ENCODE assay signal across 16 cellular contexts in genomic region chr15:85760531-85761371, GRCh38. TPM values are rescaled to one million over a fixed set of nuclear protein-coding genes. Genes with fewer than 3 reads are reported as not detected.
DNase-seq lines count a peak whose midpoint lies in the region; TF ChIP-seq lines count a peak whose summit lies in the region.
"Had no signal": no experiment of that assay in that cellular context is flagged by ENCODE, and none has a peak within 500 bp of the region (broad histone marks: within the 10 kb centered on the region; RNA-seq: fewer than 3 reads in every experiment).

No MANE protein-coding gene starts in this region.

- H2BK5ac ChIP-seq in neuronal stem cell (ENCODE audit: low read length) = peak overlapping the region; percentile 66

- no CpG with 5 or more reads among the region's 28 CpGs for WGBS in neuronal stem cell (ENCODE audit: extremely low coverage in 2 of 2, insufficient read length in 2 of 2, insufficient replicate concordance in 1 of 2), 2 donors

- no peaks in the 10 kb centered on the region for H3K9me3 Mint-ChIP-seq in chondrocyte (ENCODE audit: low read depth)
- H3K9me3 Mint-ChIP-seq: immature natural killer cell, mesothelial cell of epicardium had no signal

- H4K91ac ChIP-seq in neuronal stem cell (ENCODE audit: low read depth, low read length, poor library complexity) = no peak overlapping the region

- H3K4me3 ChIP-seq in Loucy (ENCODE audit: low read length, poor library complexity, severe bottlenecking) (no peak overlapping the region), neuronal stem cell (ENCODE audit: low read length in 2 of 2) (no peak overlapping the region), ascending aorta (no peak overlapping the region)
- H3K4me3 ChIP-seq: thoracic aorta had no signal

- no peak overlapping the region for H2BK15ac ChIP-seq in neuronal stem cell (ENCODE audit: low read length)

- H4K8ac ChIP-seq in neuronal stem cell (ENCODE audit: low read depth, low read length) = no peak overlapping the region

- H2BK12ac ChIP-seq in neuronal stem cell (ENCODE audit: low read length) = peak overlapping the region; percentile 3

- H3K4me1 Mint-ChIP-seq in chondrocyte (ENCODE audit: low read depth) = peaks cover 8% of the 10 kb centered on the region
- H3K4me1 Mint-ChIP-seq: mesothelial cell of epicardium had no signal

- H3K9me3 ChIP-seq in Loucy (ENCODE audit: insufficient read depth, low read depth, low read length) (no peaks in the 10 kb centered on the region), neuronal stem cell (replicated peaks in 1 of 2; ENCODE audit: control insufficient read depth in 2 of 2, insufficient read depth in 1 of 2, low read depth in 1 of 2, low read length in 2 of 2) (no peaks in the 10 kb centered on the region), ascending aorta (no peaks in the 10 kb centered on the region)
- H3K9me3 ChIP-seq: thoracic aorta had no signal

- H3K79me1 ChIP-seq in neuronal stem cell (ENCODE audit: low read depth, low read length) = peaks cover 21% of the 10 kb centered on the region

- TF ChIP-seq CTCF in GM13977 (IDR thresholded peaks at IDR 0.05; ENCODE audit: extremely low read depth, insufficient read depth, missing control alignments) (peak; percentile 21), Loucy (conservative IDR thresholded peaks at IDR 0.05; ENCODE audit: low read length) (peak; percentile 28; the same call in 1 of the 2 replicates), chondrocyte (IDR thresholded peaks at IDR 0.05) (peak; percentile 45), ascending aorta (IDR thresholded peaks at IDR 0.05) (no peak)

- H2AK5ac ChIP-seq in neuronal stem cell (ENCODE audit: low read depth, low read length) = peak overlapping the region; percentile 47

- peak overlapping the region; percentile 43 for H3K23ac ChIP-seq in neuronal stem cell (ENCODE audit: low read depth, low read length, poor library complexity)

- H3K4me2 ChIP-seq in Loucy (ENCODE audit: low read depth, low read length, poor library complexity, severe bottlenecking) (no peak overlapping the region), neuronal stem cell (ENCODE audit: insufficient read depth, low read length, poor library complexity, severe bottlenecking) (no peak overlapping the region)

- H3K27me3 ChIP-seq in Loucy (ENCODE audit: insufficient read depth, low read length, poor library complexity, severe bottlenecking) = no peaks in the 10 kb centered on the region
- H3K27me3 ChIP-seq in neuronal stem cell (ENCODE audit: control insufficient read depth in 3 of 3, insufficient read depth in 3 of 3, low read depth in 1 of 3, low read length in 3 of 3) = no peaks in the 10 kb centered on the region
- no peaks in the 10 kb centered on the region for H3K27me3 ChIP-seq in ascending aorta

- H3F3A ChIP-seq in Loucy (ENCODE audit: low read depth) = no peaks in the 10 kb centered on the region

- H3K79me2 ChIP-seq in Loucy (ENCODE audit: insufficient read depth, low read length) = no peaks in the 10 kb centered on the region

- peak overlapping the region; percentile 57 for H3K18ac ChIP-seq in neuronal stem cell (ENCODE audit: low read length)

- H4K20me1 ChIP-seq in Loucy (ENCODE audit: insufficient read depth, low read length, poor library complexity, severe bottlenecking) = no peaks in the 10 kb centered on the region

- H3K36me3 Mint-ChIP-seq in chondrocyte (ENCODE audit: low read depth) = no peaks in the 10 kb centered on the region
- H3K36me3 Mint-ChIP-seq: immature natural killer cell had no signal

- no peak overlapping the region for H2BK120ac ChIP-seq in neuronal stem cell (ENCODE audit: low read depth, low read length)

- no peak overlapping the region for H3K27ac Mint-ChIP-seq in chondrocyte (ENCODE audit: unreplicated experiment)
- H3K27ac Mint-ChIP-seq: activated CD8-positive, alpha-beta T cell treated with anti-CD3 and anti-CD28 coated beads, Interleukin-2, amount 10 ng/mL, durations not matched to agents 7 days and 5 days; immature natural killer cell; mesothelial cell of epicardium had no signal

- H2AFZ ChIP-seq in Loucy (ENCODE audit: low read length) (no peak overlapping the region), neuronal stem cell (ENCODE audit: low read length) (no peak overlapping the region)

- H3K4me1 ChIP-seq in Loucy (ENCODE audit: insufficient read depth, low read length, poor library complexity, severe bottlenecking) (no peaks in the 10 kb centered on the region), neuronal stem cell (ENCODE audit: control insufficient read depth in 2 of 2, insufficient read depth in 1 of 2, low read depth in 1 of 2, low read length in 2 of 2) (peaks cover 0 to 5% of the 10 kb centered on the region in 2 donors), ascending aorta (peaks cover 17 to 23% of the 10 kb centered on the region in 2 donors)

- H3K9me2 ChIP-seq in Loucy (replicated peaks; ENCODE audit: low read depth, low read length) = no peaks in the 10 kb centered on the region

- no peak overlapping the region for H3K4me3 Mint-ChIP-seq in chondrocyte (ENCODE audit: unreplicated experiment)
- H3K4me3 Mint-ChIP-seq: activated CD8-positive, alpha-beta T cell treated with anti-CD3 and anti-CD28 coated beads, Interleukin-2, amount 10 ng/mL, durations not matched to agents 7 days and 5 days; immature natural killer cell; mesothelial cell of epicardium had no signal

- H3K27me3 Mint-ChIP-seq in chondrocyte (ENCODE audit: low read depth) = no peaks in the 10 kb centered on the region

- H3K14ac ChIP-seq in neuronal stem cell (ENCODE audit: low read length) = peak overlapping the region; percentile 31

- in situ Hi-C loops in GM13977 (cut with MboI; ENCODE audit: low pct_unique_long_range_greater_than_20kb, low sequenced_read_pairs, unreplicated experiment) = no loop called here

- no peak overlapping the region for H3K27ac ChIP-seq in neuronal stem cell (replicated peaks; ENCODE audit: low read length)
- H3K27ac ChIP-seq in ascending aorta = no peak overlapping the region
- H3K27ac ChIP-seq: C4-2B, thoracic aorta had no signal

- H3K9ac ChIP-seq in Loucy (ENCODE audit: low read depth, low read length, poor library complexity, severe bottlenecking) (no peak overlapping the region), neuronal stem cell (ENCODE audit: low read depth, low read length, poor library complexity) (peak overlapping the region; percentile 60)

- H3K36me3 ChIP-seq in Loucy (ENCODE audit: insufficient read depth, low read length) (peaks cover 11% of the 10 kb centered on the region; the same call in 1 of the 2 replicates), neuronal stem cell (replicated peaks in 1 of 2; ENCODE audit: control insufficient read depth in 2 of 2, insufficient read depth in 2 of 2, low read length in 2 of 2) (peaks cover 10 to 86% of the 10 kb centered on the region in 2 donors), ascending aorta (peaks cover 0 to 7% of the 10 kb centered on the region in 2 donors)
- H3K36me3 ChIP-seq: thoracic aorta had no signal

- no peak for DNase-seq in GM13977 (ENCODE audit: low spot score)
- DNase-seq in chondrocyte (ENCODE audit: low spot score) = no peak
- no peak for DNase-seq in neuronal stem cell (ENCODE audit: low spot score)
- DNase-seq in ascending aorta (ENCODE audit: low spot score in 2 of 2) = no peak
- no peak for DNase-seq in stimulated activated CD4-positive, alpha-beta T cell treated with anti-CD3 and anti-CD28 coated beads, Interleukin-1b, Interleukin-23, amount 100 ng/mL, for 48 hours
- DNase-seq in NCI-H345 treated with DMSO at 0.1 percent for 48 hours (lab: John Stamatoyannopoulos, UW; ENCODE audit: unreplicated experiment) = no peak
- DNase-seq: activated CD8-positive, alpha-beta T cell treated with anti-CD3 and anti-CD28 coated beads, Interleukin-2, amount 10 ng/mL, durations not matched to agents 7 days and 5 days; immature natural killer cell; KG1; NCI-H1436 treated with DMSO at 0.1 percent for 48 hours; stimulated activated CD4-positive, alpha-beta T cell treated with anti-CD3 and anti-CD28 coated beads, Interleukin-4, amount 100 ng/mL, for 1 hour; stimulated activated CD8-positive, alpha-beta memory T cell treated with anti-CD3 and anti-CD28 coated beads, Interleukin-4, amount 100 ng/mL, for 48 hours had no signal

- intact Hi-C loops in ascending aorta (cut with DNase I) = loop anchor here (5.0 kb wide), 1 partner anchor 37 kb away; no protein-coding TSS in a partner anchor

- no peak overlapping the region for H3K4ac ChIP-seq in neuronal stem cell (ENCODE audit: low read length)

RNA-seq across cellular contexts. Expression of gene KLHL25, which starts 34.0 kb away (rescaled TPM):
- total RNA-seq in chondrocyte (3.4 to 3.8 TPM (median 3.4 TPM) in 3 replicates), ascending aorta (12.6 TPM)
- polyA plus RNA-seq in neuronal stem cell (2013, experiment 1 of 2) = 5.8 TPM
- polyA plus RNA-seq in neuronal stem cell (2013, experiment 2 of 2) = 5.8 TPM

Comparison
In these comparisons a context has a peak if more than half of its experiments do, and no peak if none do; other contexts are left out.
1. CTCF ChIP-seq: peak in GM13977 (single experiment), Loucy (single experiment) and chondrocyte (single experiment); none in ascending aorta (0 of 3).